In genomic region chr2:20939786-20940480, GRCh38 we compare ENCODE assay signal across 23 cellular contexts.
"Had no signal": no experiment of that assay in that cellular context is flagged by ENCODE, and none has a peak within 500 bp of the region (broad histone marks: within the 10 kb centered on the region; RNA-seq: fewer than 3 reads in every experiment).

No MANE protein-coding gene starts in this region.

- DNase-seq: cortex of kidney; foreskin keratinocyte; heart left ventricle; kidney; left lung; mesenchymal stem cell; mucosa of descending colon; naive thymus-derived CD4-positive, alpha-beta T cell; nephron progenitor cell; nucleus accumbens; psoas muscle; retina; right lobe of liver; stimulated activated CD4-positive, alpha-beta T cell treated with anti-CD3 and anti-CD28 coated beads, Interleukin-2, amount 100 ng/mL, for 48 hours; stimulated activated naive B cell treated with anti-CD40 and anti-IgM and Interleukin-4, amounts not matched to agents 10 μg/mL and 1 μg/mL and 100 μg/mL, for 72 hours had no signal

- H3K27ac ChIP-seq: epithelial cell of prostate, foreskin keratinocyte, gastroesophageal sphincter, hepatocyte, left lung, psoas muscle, right lobe of liver, thoracic aorta, tibial nerve had no signal

- ATAC-seq: esophagus mucosa; foreskin keratinocyte; gastroesophageal sphincter; heart left ventricle; left lung; mucosa of descending colon; naive thymus-derived CD4-positive, alpha-beta T cell; psoas muscle; right lobe of liver; stimulated activated naive B cell treated with anti-CD40 and anti-IgM and Interleukin-4, amounts not matched to agents 10 μg/mL and 1 μg/mL and 100 μg/mL, for 72 hours had no signal

- H3K36me3 Mint-ChIP-seq: mesothelial cell of epicardium; naive thymus-derived CD4-positive, alpha-beta T cell; stimulated activated naive B cell treated with anti-CD40 and anti-IgM and Interleukin-4, amounts not matched to agents 10 μg/mL and 1 μg/mL and 100 μg/mL, for 72 hours had no signal

- H3K9me3 ChIP-seq: gastroesophageal sphincter, heart left ventricle, left lung, mucosa of descending colon, psoas muscle, right lobe of liver, thoracic aorta, tibial nerve had no signal

- H3K4me3 Mint-ChIP-seq: mesothelial cell of epicardium; naive thymus-derived CD4-positive, alpha-beta T cell; nephron progenitor cell; stimulated activated naive B cell treated with anti-CD40 and anti-IgM and Interleukin-4, amounts not matched to agents 10 μg/mL and 1 μg/mL and 100 μg/mL, for 72 hours; stimulated activated naive CD8-positive, alpha-beta T cell treated with anti-CD3 and anti-CD28 coated beads, Interleukin-15, Interleukin-2, amounts not matched to agents 100 ng/mL and 50 ng/mL, for 24 hours had no signal

- H3K9me3 Mint-ChIP-seq: mesothelial cell of epicardium; naive thymus-derived CD4-positive, alpha-beta T cell; nephron progenitor cell; stimulated activated naive B cell treated with anti-CD40 and anti-IgM and Interleukin-4, amounts not matched to agents 10 μg/mL and 1 μg/mL and 100 μg/mL, for 72 hours; stimulated activated naive CD8-positive, alpha-beta T cell treated with anti-CD3 and anti-CD28 coated beads, Interleukin-15, Interleukin-2, amounts not matched to agents 100 ng/mL and 50 ng/mL, for 24 hours had no signal

- H3K4me3 ChIP-seq: gastroesophageal sphincter, heart left ventricle, hepatocyte, left lung, mucosa of descending colon, psoas muscle, right lobe of liver, thoracic aorta, tibial nerve had no signal

- H3K36me3 ChIP-seq: gastroesophageal sphincter, heart left ventricle, left lung, right lobe of liver, thoracic aorta, tibial nerve had no signal

- H3K4me1 ChIP-seq: foreskin keratinocyte, gastroesophageal sphincter, left lung, psoas muscle, right lobe of liver had no signal

- H3K4me1 Mint-ChIP-seq: naive thymus-derived CD4-positive, alpha-beta T cell; stimulated activated naive B cell treated with anti-CD40 and anti-IgM and Interleukin-4, amounts not matched to agents 10 μg/mL and 1 μg/mL and 100 μg/mL, for 72 hours had no signal

- H3K27me3 ChIP-seq: foreskin keratinocyte, gastroesophageal sphincter, hepatocyte, left lung, right lobe of liver, tibial nerve had no signal
